In the genomic region with DNA sequence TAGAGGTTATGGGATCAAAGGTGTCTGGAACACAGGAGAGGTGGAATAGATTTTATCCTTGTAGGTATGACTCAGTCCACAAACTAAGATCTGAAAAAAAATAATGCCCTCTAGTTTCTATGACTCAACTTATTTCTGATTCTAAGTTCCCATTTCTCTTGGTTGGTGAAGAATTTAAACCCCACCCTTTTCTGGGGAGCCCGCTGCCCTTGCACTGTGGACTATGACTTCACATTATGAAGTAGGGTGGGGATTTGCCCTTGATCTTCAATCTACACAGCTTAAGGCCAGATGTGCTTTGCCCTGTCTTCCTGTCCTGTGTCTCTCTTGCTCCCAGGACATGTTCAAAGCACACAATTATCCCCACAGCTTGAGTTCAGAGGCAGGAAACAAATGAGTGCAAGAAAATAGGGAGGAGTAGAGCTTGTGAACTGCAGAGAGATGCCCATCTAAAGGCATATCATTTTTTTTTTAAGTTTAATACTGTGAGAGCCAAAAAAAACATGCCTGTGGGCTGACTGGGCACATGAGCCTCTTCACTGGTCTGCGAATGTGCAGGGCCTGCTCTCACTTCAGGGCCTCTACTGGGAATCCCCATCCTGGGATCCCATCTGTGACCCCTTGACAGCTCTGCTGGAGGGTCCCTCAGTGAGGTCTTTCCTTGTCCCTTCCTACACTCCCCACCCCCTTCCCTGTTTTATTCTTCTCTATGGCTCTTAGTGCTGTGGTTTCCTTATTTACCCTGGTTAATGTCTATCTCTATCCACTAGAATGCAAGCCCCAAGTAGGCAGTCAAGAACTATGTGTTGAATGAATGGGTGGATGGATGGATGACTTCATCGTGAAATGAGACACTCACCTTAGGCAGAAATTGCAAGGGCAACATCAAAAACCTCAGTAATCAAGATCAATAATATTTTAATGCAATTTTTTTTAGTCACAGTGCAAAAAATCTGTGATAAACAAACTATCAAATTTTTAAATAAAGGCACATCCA, we compare ENCODE assay signal across 9 cellular contexts.
DNase-seq lines count a peak whose midpoint lies in the region; ATAC-seq, FAIRE-seq and TF ChIP-seq lines count a peak whose summit lies in the region.
"Had no signal": no experiment of that assay in that cellular context is flagged by ENCODE, and none has a peak within 500 bp of the region (broad histone marks: within the 10 kb centered on the region; RNA-seq: fewer than 3 reads in every experiment).

No MANE protein-coding gene starts in this region.

- H3K36me3 ChIP-seq in gastroesophageal sphincter (no peaks in the 10 kb centered on the region), kidney (ENCODE audit: control insufficient read depth in 1 of 2, insufficient read depth in 2 of 2, low read length in 2 of 2) (no peaks in the 10 kb centered on the region), testis (ENCODE audit: low read depth, missing control alignments) (no peaks in the 10 kb centered on the region)

- no peak for DNase-seq in GM12892 (ENCODE audit: insufficient read length)
- peak; percentile 78 for DNase-seq in RWPE1 (ENCODE audit: low spot score)
- peak; percentile 41 for DNase-seq in dermis blood vessel endothelial cell
- DNase-seq in stimulated activated CD4-positive, alpha-beta T cell treated with anti-CD3 and anti-CD28 coated beads, Interleukin-4, amount 100 ng/mL, for 1 hour = peak; percentile 30
- no peak for DNase-seq in kidney
- no peak for DNase-seq in testis

- intact Hi-C loops in kidney (cut with DNase I) (no loop called here), testis (cut with DNase I; ENCODE audit: low total_unique reads) (no loop called here)

- POLR2A ChIA-PET in RWPE1 (lab: Yijun Ruan, JAX; ENCODE audit: low non-redundant PET) = no interaction called here

- FAIRE-seq in GM12892 (lab: Jason Lieb, UNC) (peak; percentile 17), kidney (lab: Jason Lieb, UNC) (no peak)

- H3K9me3 ChIP-seq in gastroesophageal sphincter (no peaks in the 10 kb centered on the region), kidney (ENCODE audit: control insufficient read depth in 1 of 2, low read length in 2 of 2) (no peaks in the 10 kb centered on the region), testis (no peaks in the 10 kb centered on the region)

- H3K9ac ChIP-seq in kidney (ENCODE audit: low read length in 2 of 2) = no peak overlapping the region
- H3K9ac ChIP-seq: parathyroid adenoma had no signal

- TF ChIP-seq POLR2A in GM12892 (IDR thresholded peaks at IDR 0.05; ENCODE audit: low read depth, low read length) (no peak), gastroesophageal sphincter (IDR thresholded peaks at IDR 0.05) (no peak), testis (IDR thresholded peaks at IDR 0.05) (no peak)

- WGBS in gastroesophageal sphincter (ENCODE audit: low coverage in 1 of 2), 2 donors = 58 to 60% methylated on average over 3 of the region's 3 CpGs
- 81 to 85% methylated on average over 3 of the region's 3 CpGs for WGBS in testis, 2 donors

- H3K27me3 ChIP-seq in gastroesophageal sphincter (no peaks in the 10 kb centered on the region), testis (no peaks in the 10 kb centered on the region)

- H3K4me1 ChIP-seq in gastroesophageal sphincter = no peaks in the 10 kb centered on the region
- H3K4me1 ChIP-seq in kidney (ENCODE audit: control insufficient read depth in 1 of 2, insufficient read depth in 1 of 2, low read depth in 1 of 2, low read length in 2 of 2) = peaks cover 2 to 3% of the 10 kb centered on the region in 2 donors
- no peaks in the 10 kb centered on the region for H3K4me1 ChIP-seq in testis
- H3K4me1 ChIP-seq: parathyroid adenoma had no signal

- H3K27ac ChIP-seq in RWPE1 = peak overlapping the region; percentile 91
- no peak overlapping the region for H3K27ac ChIP-seq in gastroesophageal sphincter
- no peak overlapping the region for H3K27ac ChIP-seq in kidney (ENCODE audit: low read depth in 2 of 2, low read length in 2 of 2)
- H3K27ac ChIP-seq in testis = no peak overlapping the region
- H3K27ac ChIP-seq: parathyroid adenoma had no signal

- CTCF ChIA-PET in RWPE1 (lab: Yijun Ruan, JAX) = interaction anchor here (0.6 kb wide), 1 partner anchor 24 kb away, joined by 3 read pairs; no protein-coding TSS in a partner anchor

- H3K4me3 ChIP-seq in gastroesophageal sphincter (no peak overlapping the region), kidney (ENCODE audit: low read length in 2 of 2) (no peak overlapping the region), testis (no peak overlapping the region)

- TF ChIP-seq CTCF in RWPE1 (conservative IDR thresholded peaks at IDR 0.05; ENCODE audit: low read depth) = no peak
- TF ChIP-seq CTCF in gastroesophageal sphincter (IDR thresholded peaks at IDR 0.05) = no peak
- no peak for TF ChIP-seq CTCF in kidney (IDR thresholded peaks at IDR 0.05; ENCODE audit: borderline replicate concordance, extremely low read depth, insufficient read depth)
- TF ChIP-seq CTCF in testis (IDR thresholded peaks at IDR 0.05) = no peak

- TF ChIP-seq EP300 in gastroesophageal sphincter (IDR thresholded peaks at IDR 0.05) = no peak

- ATAC-seq in HG02870 (IDR thresholded peaks at IDR 0.05; ENCODE audit: unreplicated experiment) (peak; percentile 31), gastroesophageal sphincter (no peak)

Comparison
In these comparisons a context has a peak if more than half of its experiments do, and no peak if none do; other contexts are left out.
1. DNase-seq: peak in RWPE1 (single experiment), dermis blood vessel endothelial cell (single experiment) and stimulated activated CD4-positive, alpha-beta T cell treated with anti-CD3 and anti-CD28 coated beads, Interleukin-4, amount 100 ng/mL, for 1 hour (single experiment); none in GM12892 (single experiment), kidney (single experiment) and testis (single experiment).